In genomic region chr2:119821266-119821665, GRCh38 we compare ENCODE assay signal across 22 cellular contexts.
A peak's percentile ranks its signal among the peaks of the same experiment; 100 is the strongest.
DNase-seq lines count a peak whose midpoint lies in the region; ATAC-seq lines count a peak whose summit lies in the region.
"Had no signal": no experiment of that assay in that cellular context is flagged by ENCODE, and none has a peak within 500 bp of the region (broad histone marks: within the 10 kb centered on the region; RNA-seq: fewer than 3 reads in every experiment).

No MANE protein-coding gene starts in this region.

- H3K9me3 ChIP-seq in CD4-positive, CD25-positive, alpha-beta regulatory T cell (ENCODE audit: control insufficient read depth in 2 of 2, low read length in 2 of 2), result peaks cover 0 to 3% of the 10 kb centered on the region in 2 experiments
- no peaks in the 10 kb centered on the region for H3K9me3 ChIP-seq in CD4-positive, alpha-beta memory T cell (ENCODE audit: control insufficient read depth in 1 of 2, low read length in 2 of 2)
- H3K9me3 ChIP-seq: ovary, transverse colon had no signal

- intact Hi-C loops in CD4-positive, alpha-beta memory T cell (cut with micrococcal nuclease), result loop anchor here (10.0 kb wide), 1 partner anchor 494 kb away; no protein-coding TSS in a partner anchor

- POLR2A ChIA-PET in CD4-positive, alpha-beta memory T cell (lab: Charles Lee; ENCODE audit: partially characterized antibody), result interaction anchor here (0.9 to 1.4 kb wide), 2 partner anchors 62 to 68 kb away, joined by 3 to 4 read pairs; partner anchors contain the start of gene PTPN4

- H3K4me3 ChIP-seq in CD4-positive, CD25-positive, alpha-beta regulatory T cell (ENCODE audit: low read depth, low read length), result no peak overlapping the region
- no peak overlapping the region for H3K4me3 ChIP-seq in CD4-positive, alpha-beta memory T cell (ENCODE audit: low read length in 2 of 2)
- H3K4me3 ChIP-seq: ovary, right atrium auricular region, SK-N-MC, transverse colon had no signal

- H3K36me3 Mint-ChIP-seq in CD4-positive, CD25-positive, alpha-beta regulatory T cell, result peaks cover 30% of the 10 kb centered on the region
- peaks cover 23 to 29% of the 10 kb centered on the region in 2 donors for H3K36me3 Mint-ChIP-seq in CD4-positive, alpha-beta memory T cell
- H3K36me3 Mint-ChIP-seq in activated T-helper 17 cell treated with anti-CD3 and anti-CD28 coated beads, Interleukin-2, amount 50 U/mL, for 72 hours (ENCODE audit: low read depth), result peaks cover 26% of the 10 kb centered on the region

- ATAC-seq in CD4-positive, CD25-positive, alpha-beta regulatory T cell (ENCODE audit: low read depth in 2 of 2), result peak in 1 of 2 donors; percentile 31
- ATAC-seq in activated T-helper 17 cell treated with anti-CD3 and anti-CD28 coated beads, Interleukin-2, amount 50 U/mL, for 72 hours (replicated peaks), result peak; percentile 96
- no peak for ATAC-seq in HG03135 (IDR thresholded peaks at IDR 0.05; ENCODE audit: unreplicated experiment)
- ATAC-seq: stimulated activated naive B cell treated with anti-CD40 and anti-IgM and Interleukin-4, amounts not matched to agents 10 μg/mL and 1 μg/mL and 100 μg/mL, for 72 hours had no signal

- H3K27me3 ChIP-seq in CD4-positive, CD25-positive, alpha-beta regulatory T cell (ENCODE audit: control insufficient read depth, insufficient read depth, low read length), result no peaks in the 10 kb centered on the region
- no peaks in the 10 kb centered on the region for H3K27me3 ChIP-seq in CD4-positive, alpha-beta memory T cell (ENCODE audit: insufficient read depth, low read length)
- H3K27me3 ChIP-seq: ovary, right atrium auricular region, transverse colon had no signal

- H3K4me3 Mint-ChIP-seq in CD4-positive, CD25-positive, alpha-beta regulatory T cell, result no peak overlapping the region
- H3K4me3 Mint-ChIP-seq in CD4-positive, alpha-beta memory T cell, result peak overlapping the region in 1 of 8 donors; percentile 19
- H3K4me3 Mint-ChIP-seq in activated T-helper 17 cell treated with anti-CD3 and anti-CD28 coated beads, Interleukin-2, amount 50 U/mL, for 72 hours, result peak overlapping the region; percentile 29
- H3K4me3 Mint-ChIP-seq: endodermal cell; naive B cell; stimulated activated naive B cell treated with anti-CD40 and anti-IgM and Interleukin-4, amounts not matched to agents 10 μg/mL and 1 μg/mL and 100 μg/mL, for 72 hours; T-helper 2 cell treated with Interferon-gamma antibody and Interleukin-4, amounts not matched to agents 5 μg/mL and 100 μg/mL, for 36 hours had no signal

- peak overlapping the region in 2 of 3 donors; percentile 42 to 57 for H3K27ac Mint-ChIP-seq in CD4-positive, CD25-positive, alpha-beta regulatory T cell
- H3K27ac Mint-ChIP-seq in CD4-positive, alpha-beta memory T cell, result peak overlapping the region in 6 of 7 donors; percentile 20 to 73 (median 44)
- H3K27ac Mint-ChIP-seq in activated T-helper 17 cell treated with anti-CD3 and anti-CD28 coated beads, Interleukin-2, amount 50 U/mL, for 72 hours, result peak overlapping the region; percentile 74
- H3K27ac Mint-ChIP-seq: endodermal cell; stimulated activated naive B cell treated with anti-CD40 and anti-IgM and Interleukin-4, amounts not matched to agents 10 μg/mL and 1 μg/mL and 100 μg/mL, for 72 hours; T-helper 2 cell treated with Interferon-gamma antibody and Interleukin-4, amounts not matched to agents 5 μg/mL and 100 μg/mL, for 36 hours had no signal

- peaks cover 24% of the 10 kb centered on the region for H3K36me3 ChIP-seq in CD4-positive, CD25-positive, alpha-beta regulatory T cell (ENCODE audit: control insufficient read depth, insufficient read depth, low read length)
- H3K36me3 ChIP-seq in CD4-positive, alpha-beta memory T cell (ENCODE audit: insufficient read depth, low read length), result no peaks in the 10 kb centered on the region
- H3K36me3 ChIP-seq: ovary, right atrium auricular region, transverse colon had no signal

- H3K27me3 Mint-ChIP-seq in CD4-positive, CD25-positive, alpha-beta regulatory T cell, result no peaks in the 10 kb centered on the region
- no peaks in the 10 kb centered on the region for H3K27me3 Mint-ChIP-seq in CD4-positive, alpha-beta memory T cell
- no peaks in the 10 kb centered on the region for H3K27me3 Mint-ChIP-seq in activated T-helper 17 cell treated with anti-CD3 and anti-CD28 coated beads, Interleukin-2, amount 50 U/mL, for 72 hours
- H3K27me3 Mint-ChIP-seq: naive B cell; stimulated activated naive B cell treated with anti-CD40 and anti-IgM and Interleukin-4, amounts not matched to agents 10 μg/mL and 1 μg/mL and 100 μg/mL, for 72 hours had no signal

- CTCF ChIA-PET in CD4-positive, alpha-beta memory T cell (lab: Charles Lee; ENCODE audit: partially characterized antibody), result interaction anchor here (0.5 to 6.7 kb wide), 4 partner anchors 31 to 172 kb away, joined by 3 to 76 read pairs (median 4); no protein-coding TSS in a partner anchor

- DNase-seq in CD4-positive, CD25-positive, alpha-beta regulatory T cell, result no peak
- DNase-seq in CD4-positive, alpha-beta memory T cell, result no peak
- DNase-seq in iris pigment epithelial cell (ENCODE audit: low read depth), result peak; percentile 40
- DNase-seq in KG1 (lab: John Stamatoyannopoulos, UW), result no peak
- DNase-seq in cortex of kidney (lab: John Stamatoyannopoulos, UW), result no peak
- DNase-seq: activated effector memory CD4-positive, alpha-beta T cell treated with anti-CD3 and anti-CD28 coated beads, Interleukin-2, amount 50 U/mL, for 16 hours; DMS79; endodermal cell; H7; Karpas-422; naive B cell; NCI-H1930; NCI-H446; ovary; RPMI8226; stimulated activated naive B cell treated with anti-CD40 and anti-IgM and Interleukin-4, amounts not matched to agents 10 μg/mL and 1 μg/mL and 100 μg/mL, for 72 hours; transverse colon had no signal

- peaks cover 6% of the 10 kb centered on the region for H3K4me1 ChIP-seq in CD4-positive, CD25-positive, alpha-beta regulatory T cell (ENCODE audit: control insufficient read depth, insufficient read depth, low read length, poor library complexity, severe bottlenecking)
- H3K4me1 ChIP-seq in CD4-positive, alpha-beta memory T cell (ENCODE audit: insufficient read depth, low read length), result peaks cover 10% of the 10 kb centered on the region

- H3K4me1 Mint-ChIP-seq in CD4-positive, CD25-positive, alpha-beta regulatory T cell, result peaks cover 45 to 64% (median 48%) of the 10 kb centered on the region in 4 donors
- H3K4me1 Mint-ChIP-seq in CD4-positive, alpha-beta memory T cell, result peaks cover 39 to 63% (median 46%) of the 10 kb centered on the region in 4 donors
- peaks cover 22% of the 10 kb centered on the region for H3K4me1 Mint-ChIP-seq in activated T-helper 17 cell treated with anti-CD3 and anti-CD28 coated beads, Interleukin-2, amount 50 U/mL, for 72 hours

- peaks cover 0 to 9% (median 5%) of the 10 kb centered on the region in 7 donors for H3K9me3 Mint-ChIP-seq in CD4-positive, CD25-positive, alpha-beta regulatory T cell
- peaks cover 0 to 15% (median 9%) of the 10 kb centered on the region in 8 donors for H3K9me3 Mint-ChIP-seq in CD4-positive, alpha-beta memory T cell
- H3K9me3 Mint-ChIP-seq in activated T-helper 17 cell treated with anti-CD3 and anti-CD28 coated beads, Interleukin-2, amount 50 U/mL, for 72 hours, result peaks cover 8% of the 10 kb centered on the region

- H3K27ac ChIP-seq in CD4-positive, CD25-positive, alpha-beta regulatory T cell (ENCODE audit: insufficient read depth, low read length, poor library complexity, severe bottlenecking), result no peak overlapping the region
- no peak overlapping the region for H3K27ac ChIP-seq in CD4-positive, alpha-beta memory T cell (ENCODE audit: low read depth, low read length)
- H3K27ac ChIP-seq: ovary, right atrium auricular region, SK-N-MC, transverse colon had no signal
